Comparison of ENCODE assay signal across 14 cellular contexts in the genomic region with DNA sequence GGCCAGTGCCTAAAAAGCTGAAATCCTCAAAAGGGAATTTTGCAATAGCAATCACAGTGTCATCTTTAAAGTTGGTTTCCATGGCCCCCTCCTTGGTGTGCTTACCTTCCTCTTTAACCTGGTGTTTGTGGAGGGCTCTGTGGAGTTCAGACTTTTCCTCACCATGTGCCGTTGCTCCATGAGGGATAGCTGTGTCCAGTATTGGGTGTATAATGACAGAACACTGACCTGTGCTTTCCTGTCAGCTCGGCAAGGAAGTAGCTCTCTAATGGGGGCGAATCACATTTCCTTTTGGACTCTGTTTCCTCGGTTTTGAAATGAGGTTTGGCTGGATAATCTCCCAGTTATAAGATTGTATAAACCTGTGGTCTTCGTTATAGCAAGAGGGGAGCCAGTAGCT.
DNase-seq lines count a peak whose midpoint lies in the region; ATAC-seq and TF ChIP-seq lines count a peak whose summit lies in the region.
"Had no signal": no experiment of that assay in that cellular context is flagged by ENCODE, and none has a peak within 500 bp of the region (broad histone marks: within the 10 kb centered on the region; RNA-seq: fewer than 3 reads in every experiment).

No MANE protein-coding gene starts in this region.

- H3K4me3 Mint-ChIP-seq in endothelial cell (ENCODE audit: unreplicated experiment) (no peak overlapping the region), T-helper 17 cell (no peak overlapping the region)
- H3K4me3 Mint-ChIP-seq: B cell; CD4-positive, alpha-beta T cell; CD8-positive, alpha-beta T cell had no signal

- DNase-seq in dermis blood vessel endothelial cell = peak; percentile 23
- no peak for DNase-seq in endothelial cell (ENCODE audit: low spot score)
- DNase-seq in lung microvascular endothelial cell (ENCODE audit: low read depth in 2 of 2) = peak; percentile 10 to 55
- DNase-seq in cerebellar cortex (ENCODE audit: low spot score) = no peak
- DNase-seq in T-helper 17 cell = no peak
- DNase-seq: AML-193; Caco-2; Calu3; CD4-positive, alpha-beta T cell; CD8-positive, alpha-beta T cell; DMS79 treated with DMSO at 0.1 percent for 48 hours; GF-D8 had no signal

- no peak for ATAC-seq in T-helper 17 cell
- ATAC-seq: A549; CD8-positive, alpha-beta T cell had no signal

- TF ChIP-seq CTCF in endothelial cell (IDR thresholded peaks at IDR 0.05; ENCODE audit: unreplicated experiment) = no peak

- H3K9me3 ChIP-seq in T-helper 17 cell (ENCODE audit: control insufficient read depth, low read length, poor library complexity, severe bottlenecking) = no peaks in the 10 kb centered on the region
- H3K9me3 ChIP-seq: A549, Caco-2 had no signal

- peaks cover 8% of the 10 kb centered on the region for H3K36me3 Mint-ChIP-seq in endothelial cell (ENCODE audit: low read depth, unreplicated experiment)
- H3K36me3 Mint-ChIP-seq in T-helper 17 cell (ENCODE audit: low read depth) = peaks cover 5% of the 10 kb centered on the region

- no peaks in the 10 kb centered on the region for H3K9me3 Mint-ChIP-seq in endothelial cell (ENCODE audit: unreplicated experiment)
- H3K9me3 Mint-ChIP-seq: CD4-positive, alpha-beta T cell; CD8-positive, alpha-beta T cell had no signal

- peak overlapping the region; percentile 83 for H3K27ac Mint-ChIP-seq in endothelial cell (ENCODE audit: unreplicated experiment)
- no peak overlapping the region for H3K27ac Mint-ChIP-seq in T-helper 17 cell
- H3K27ac Mint-ChIP-seq: B cell; CD4-positive, alpha-beta T cell; CD8-positive, alpha-beta T cell had no signal

- H3K27me3 Mint-ChIP-seq in endothelial cell (ENCODE audit: unreplicated experiment) (peaks cover 2% of the 10 kb centered on the region), T-helper 17 cell (no peaks in the 10 kb centered on the region)
- H3K27me3 Mint-ChIP-seq: B cell; CD4-positive, alpha-beta T cell had no signal

- H3K4me1 Mint-ChIP-seq in endothelial cell (ENCODE audit: unreplicated experiment) (peaks cover 12% of the 10 kb centered on the region), T-helper 17 cell (no peaks in the 10 kb centered on the region)
- H3K4me1 Mint-ChIP-seq: B cell had no signal

Comparison
In these comparisons a context has a peak if more than half of its experiments do, and no peak if none do; other contexts are left out.
1. DNase-seq: peak in dermis blood vessel endothelial cell (single experiment) and lung microvascular endothelial cell (2 of 2); none in endothelial cell (single experiment), cerebellar cortex (single experiment) and T-helper 17 cell (0 of 3).